Comparison of ENCODE assay signal across 13 cellular contexts in genomic region chr3:155391583-155391982, GRCh38.
DNase-seq lines count a peak whose midpoint lies in the region; ATAC-seq, FAIRE-seq and TF ChIP-seq lines count a peak whose summit lies in the region.
"Had no signal": no experiment of that assay in that cellular context is flagged by ENCODE, and none has a peak within 500 bp of the region (broad histone marks: within the 10 kb centered on the region; RNA-seq: fewer than 3 reads in every experiment).

No MANE protein-coding gene starts in this region.

- no peak overlapping the region for H3K9ac ChIP-seq in kidney (ENCODE audit: low read length in 2 of 2)

- no peak for FAIRE-seq in kidney (lab: Jason Lieb, UNC)

- ATAC-seq in naive thymus-derived CD4-positive, alpha-beta T cell = no peak
- ATAC-seq: stimulated activated memory B cell treated with anti-CD40 and anti-IgM and Interleukin-4, amounts not matched to agents 10 μg/mL and 1 μg/mL and 100 μg/mL, for 72 hours had no signal

- H3K4me3 ChIP-seq in esophagus muscularis mucosa (no peak overlapping the region), kidney (ENCODE audit: low read length in 2 of 2) (no peak overlapping the region)
- H3K4me3 ChIP-seq in naive thymus-derived CD4-positive, alpha-beta T cell (ENCODE audit: low read length) = no peak overlapping the region

- H3K9me3 Mint-ChIP-seq in osteocyte (ENCODE audit: unreplicated experiment) = peaks cover 6% of the 10 kb centered on the region
- peaks cover 0 to 10% (median 0%) of the 10 kb centered on the region in 11 donors for H3K9me3 Mint-ChIP-seq in naive thymus-derived CD4-positive, alpha-beta T cell

- peaks cover 17% of the 10 kb centered on the region for H3K4me1 Mint-ChIP-seq in osteocyte (ENCODE audit: unreplicated experiment)
- no peaks in the 10 kb centered on the region for H3K4me1 Mint-ChIP-seq in naive thymus-derived CD4-positive, alpha-beta T cell
- H3K4me1 Mint-ChIP-seq: stimulated activated memory B cell treated with anti-CD40 and anti-IgM and Interleukin-4, amounts not matched to agents 10 μg/mL and 1 μg/mL and 100 μg/mL, for 72 hours had no signal

- H3K4me1 ChIP-seq in esophagus muscularis mucosa = peaks cover 8 to 15% (median 10%) of the 10 kb centered on the region in 4 donors
- no peaks in the 10 kb centered on the region for H3K4me1 ChIP-seq in kidney (ENCODE audit: control insufficient read depth in 1 of 2, insufficient read depth in 1 of 2, low read depth in 1 of 2, low read length in 2 of 2)
- H3K4me1 ChIP-seq in naive thymus-derived CD4-positive, alpha-beta T cell (ENCODE audit: control insufficient read depth in 2 of 2, insufficient read depth in 2 of 2, low read length in 2 of 2) = no peaks in the 10 kb centered on the region

- CTCF ChIA-PET in naive thymus-derived CD4-positive, alpha-beta T cell (lab: Charles Lee) = no interaction called here

- intact Hi-C loops in esophagus muscularis mucosa (cut with DNase I) = no loop called here
- intact Hi-C loops in kidney (cut with DNase I) = no loop called here
- intact Hi-C loops in naive thymus-derived CD4-positive, alpha-beta T cell (cut with micrococcal nuclease) = no loop called here

- H3K36me3 ChIP-seq in esophagus muscularis mucosa (no peaks in the 10 kb centered on the region), kidney (ENCODE audit: control insufficient read depth in 1 of 2, insufficient read depth in 2 of 2, low read length in 2 of 2) (no peaks in the 10 kb centered on the region)
- no peaks in the 10 kb centered on the region for H3K36me3 ChIP-seq in naive thymus-derived CD4-positive, alpha-beta T cell (ENCODE audit: control insufficient read depth in 2 of 3, insufficient read depth in 3 of 3, low read length in 3 of 3)

- H3K4me3 Mint-ChIP-seq in osteocyte (ENCODE audit: unreplicated experiment) = no peak overlapping the region
- no peak overlapping the region for H3K4me3 Mint-ChIP-seq in naive thymus-derived CD4-positive, alpha-beta T cell
- H3K4me3 Mint-ChIP-seq: stimulated activated memory B cell treated with anti-CD40 and anti-IgM and Interleukin-4, amounts not matched to agents 10 μg/mL and 1 μg/mL and 100 μg/mL, for 72 hours had no signal

- peak overlapping the region; percentile 46 for H3K27ac Mint-ChIP-seq in osteocyte (ENCODE audit: unreplicated experiment)
- no peak overlapping the region for H3K27ac Mint-ChIP-seq in naive thymus-derived CD4-positive, alpha-beta T cell
- H3K27ac Mint-ChIP-seq: stimulated activated memory B cell treated with anti-CD40 and anti-IgM and Interleukin-4, amounts not matched to agents 10 μg/mL and 1 μg/mL and 100 μg/mL, for 72 hours had no signal

- TF ChIP-seq CTCF in osteocyte (IDR thresholded peaks at IDR 0.05) = no peak
- no peak for TF ChIP-seq CTCF in esophagus muscularis mucosa (IDR thresholded peaks at IDR 0.05)
- TF ChIP-seq CTCF in kidney (IDR thresholded peaks at IDR 0.05; ENCODE audit: borderline replicate concordance, extremely low read depth, insufficient read depth) = no peak

- WGBS in esophagus muscularis mucosa = 19% methylated on average over 2 of the region's 2 CpGs

- TF ChIP-seq EP300 in esophagus muscularis mucosa (IDR thresholded peaks at IDR 0.05) = no peak

- H3K27me3 ChIP-seq in esophagus muscularis mucosa = no peaks in the 10 kb centered on the region
- H3K27me3 ChIP-seq in naive thymus-derived CD4-positive, alpha-beta T cell (ENCODE audit: control insufficient read depth in 2 of 2, insufficient read depth in 2 of 2, low read length in 2 of 2) = no peaks in the 10 kb centered on the region

- POLR2A ChIA-PET in naive thymus-derived CD4-positive, alpha-beta T cell (lab: Charles Lee) = no interaction called here

- H3K36me3 Mint-ChIP-seq in osteocyte (ENCODE audit: unreplicated experiment) = no peaks in the 10 kb centered on the region
- no peaks in the 10 kb centered on the region for H3K36me3 Mint-ChIP-seq in naive thymus-derived CD4-positive, alpha-beta T cell
- H3K36me3 Mint-ChIP-seq: stimulated activated memory B cell treated with anti-CD40 and anti-IgM and Interleukin-4, amounts not matched to agents 10 μg/mL and 1 μg/mL and 100 μg/mL, for 72 hours had no signal

- DNase-seq in COR-L47 (lab: John Stamatoyannopoulos, UW) (peak; percentile 16), NCI-H1694 treated with DMSO at 0.1 percent for 48 hours (lab: John Stamatoyannopoulos, UW) (peak; percentile 66), fibroblast of gingiva (ENCODE audit: low read depth) (peak; percentile 93), osteocyte (ENCODE audit: extremely low spot score, unreplicated experiment) (no peak), esophagus muscularis mucosa (ENCODE audit: extremely low spot score) (no peak), kidney (no peak), dermis blood vessel endothelial cell (no peak)
- DNase-seq in naive thymus-derived CD4-positive, alpha-beta T cell = no peak
- DNase-seq: activated effector memory CD4-positive, alpha-beta T cell treated with Interleukin-2 at 50 U/mL for 16 hours; NCI-H2029 treated with DMSO at 0.1 percent for 48 hours; nucleus accumbens had no signal

- TF ChIP-seq POLR2A in esophagus muscularis mucosa (IDR thresholded peaks at IDR 0.05; ENCODE audit: low read depth) = no peak

- H3K9me3 ChIP-seq in esophagus muscularis mucosa (no peaks in the 10 kb centered on the region), kidney (ENCODE audit: control insufficient read depth in 1 of 2, low read length in 2 of 2) (no peaks in the 10 kb centered on the region)
- H3K9me3 ChIP-seq in naive thymus-derived CD4-positive, alpha-beta T cell (ENCODE audit: control insufficient read depth in 2 of 3, low read length in 3 of 3) = no peaks in the 10 kb centered on the region

- no peak overlapping the region for H3K27ac ChIP-seq in esophagus muscularis mucosa (replicated peaks in 1 of 4)
- H3K27ac ChIP-seq in kidney (ENCODE audit: low read depth in 2 of 2, low read length in 2 of 2) = no peak overlapping the region
- no peak overlapping the region for H3K27ac ChIP-seq in naive thymus-derived CD4-positive, alpha-beta T cell (ENCODE audit: low read depth, low read length)
- H3K27ac ChIP-seq: epithelial cell of prostate had no signal

- H3K27me3 Mint-ChIP-seq in osteocyte (ENCODE audit: unreplicated experiment) = peaks cover 24% of the 10 kb centered on the region
- H3K27me3 Mint-ChIP-seq in naive thymus-derived CD4-positive, alpha-beta T cell = peaks cover 0 to 17% (median 4%) of the 10 kb centered on the region in 5 donors

Comparison
In these comparisons a context has a peak if more than half of its experiments do, and no peak if none do; other contexts are left out.
1. DNase-seq: peak in COR-L47 (single experiment), NCI-H1694 treated with DMSO at 0.1 percent for 48 hours (single experiment) and fibroblast of gingiva (single experiment); none in osteocyte (single experiment), esophagus muscularis mucosa (single experiment), kidney (single experiment), naive thymus-derived CD4-positive, alpha-beta T cell (0 of 9) and dermis blood vessel endothelial cell (single experiment).